8 cellular contexts compared by ENCODE assay signal in the genomic region with DNA sequence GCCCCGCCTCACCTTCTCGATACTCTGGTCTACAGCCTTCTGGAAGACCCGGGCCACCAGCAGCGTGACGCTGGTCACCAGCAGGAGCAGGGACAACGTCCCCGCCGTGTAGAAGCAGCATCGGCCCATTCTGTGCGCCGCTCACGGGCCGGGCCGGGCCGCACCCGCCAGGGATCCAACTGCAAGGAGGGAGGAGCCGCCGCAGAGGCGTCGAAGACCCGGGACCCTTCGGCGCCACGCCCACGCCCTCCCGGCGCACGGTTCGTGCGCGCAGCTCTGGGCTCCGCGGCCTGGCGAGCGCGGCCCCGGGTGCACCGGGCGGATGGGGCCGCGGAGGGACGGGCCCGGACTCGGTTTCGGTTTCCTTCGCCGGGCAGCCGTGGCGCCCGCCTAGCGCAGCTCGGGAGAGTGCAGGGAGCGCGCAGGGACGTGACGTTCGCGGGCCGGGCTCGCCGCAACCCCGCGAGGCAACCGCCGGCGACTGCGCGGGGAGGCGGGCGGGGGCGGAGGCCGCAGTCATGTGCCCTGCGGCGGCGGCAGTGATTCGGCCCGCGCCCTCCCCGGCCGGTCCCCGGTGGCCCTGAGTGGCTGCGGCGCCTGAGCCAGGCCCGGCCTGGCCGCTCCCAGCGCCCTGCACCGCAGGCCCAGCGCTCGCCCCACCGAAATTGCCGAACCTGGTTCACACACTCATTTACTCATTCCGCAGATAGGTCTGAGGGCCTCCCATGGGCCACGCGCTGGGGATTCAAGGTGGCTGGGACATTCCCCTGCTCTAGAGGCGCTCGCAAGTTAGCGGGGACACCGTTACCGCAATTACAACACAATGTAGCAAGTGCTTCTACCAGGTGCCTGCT. TPM values are rescaled to one million over a fixed set of nuclear protein-coding genes. Genes with fewer than 3 reads are reported as not detected.
DNase-seq lines count a peak whose midpoint lies in the region; ATAC-seq, FAIRE-seq and TF ChIP-seq lines count a peak whose summit lies in the region.

A gene with protein sequence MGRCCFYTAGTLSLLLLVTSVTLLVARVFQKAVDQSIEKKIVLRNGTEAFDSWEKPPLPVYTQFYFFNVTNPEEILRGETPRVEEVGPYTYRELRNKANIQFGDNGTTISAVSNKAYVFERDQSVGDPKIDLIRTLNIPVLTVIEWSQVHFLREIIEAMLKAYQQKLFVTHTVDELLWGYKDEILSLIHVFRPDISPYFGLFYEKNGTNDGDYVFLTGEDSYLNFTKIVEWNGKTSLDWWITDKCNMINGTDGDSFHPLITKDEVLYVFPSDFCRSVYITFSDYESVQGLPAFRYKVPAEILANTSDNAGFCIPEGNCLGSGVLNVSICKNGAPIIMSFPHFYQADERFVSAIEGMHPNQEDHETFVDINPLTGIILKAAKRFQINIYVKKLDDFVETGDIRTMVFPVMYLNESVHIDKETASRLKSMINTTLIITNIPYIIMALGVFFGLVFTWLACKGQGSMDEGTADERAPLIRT (minus strand): TSS at position 410 of the 854 bp plus-strand sequence. CDS start 281 bp downstream, at position 129.

- peaks cover 19% of the 10 kb centered on the region for H3K27me3 Mint-ChIP-seq in WTC11 (ENCODE audit: low read depth)

- 20% methylated on average over 3 of the region's 99 CpGs for WGBS in A549 (ENCODE audit: missing lambda C conversion rate)

- no peak for TF ChIP-seq EP300 in A549 (IDR thresholded peaks at IDR 0.05)

- H3K4me3 Mint-ChIP-seq in WTC11, result peak within 1 kb of the TSS; percentile 91

- ATAC-seq in A549, result peak; percentile 94 to 95
- ATAC-seq in GM18508 (IDR thresholded peaks at IDR 0.05; ENCODE audit: insufficient read depth, unreplicated experiment), result peak; percentile 39
- peak; percentile 67 for ATAC-seq in HG02973 (IDR thresholded peaks at IDR 0.05; ENCODE audit: unreplicated experiment)
- ATAC-seq in WTC11, result peak; percentile 86

- TF ChIP-seq CTCF in A549 (IDR thresholded peaks at IDR 0.05), result no peak
- no peak for TF ChIP-seq CTCF in WTC11 (IDR thresholded peaks at IDR 0.05)

- H3K9me3 ChIP-seq in A549, result no peaks in the 10 kb centered on the region

- H3K27ac ChIP-seq in A549 (peak within 1 kb of the TSS; percentile 98 to 99), caudate nucleus (ENCODE audit: low read depth, low read length) (peak within 1 kb of the TSS; percentile 98)

- DNase-seq in A549 (ENCODE audit: low read depth in 1 of 2, low spot score in 1 of 2), result peak; percentile 60 to 80
- peak; percentile 38 for DNase-seq in NCI-H2171 (lab: John Stamatoyannopoulos, UW)
- peak; percentile 79 for DNase-seq in WTC11 (ENCODE audit: low spot score)
- peak in 60 of 61 donors; percentile 32 to 93 (median 80) for DNase-seq in caudate nucleus (lab: John Stamatoyannopoulos, UW)
- DNase-seq in islet precursor cell, result peak; percentile 89
- DNase-seq in stimulated activated CD4-positive, alpha-beta T cell treated with anti-CD3 and anti-CD28 coated beads, Interleukin-12 subunit alpha, Interleukin-12 subunit beta, amount 100 ng/mL, for 48 hours (ENCODE audit: low read depth in 2 of 3, low spot score in 1 of 3), result peak; percentile 38 to 51 (median 45)

- FAIRE-seq in A549 (lab: Jason Lieb, UNC), result no peak

- H3K4me2 ChIP-seq in A549, result peak within 1 kb of the TSS; percentile 98

- H3K27ac Mint-ChIP-seq in WTC11, result peak within 1 kb of the TSS; percentile 96

- H3K4me1 ChIP-seq in A549, result peaks cover 35% of the 10 kb centered on the region

- no peak for TF ChIP-seq RAD21 in A549 (conservative IDR thresholded peaks at IDR 0.05 in 1 of 2, IDR thresholded peaks at IDR 0.05 in 1 of 2)

- peak; percentile 59 for TF ChIP-seq POLR2A in A549 (IDR thresholded peaks at IDR 0.05; ENCODE audit: low read length)

- H3K36me3 Mint-ChIP-seq in WTC11, result no peaks in the 10 kb centered on the region

- H3K4me3 ChIP-seq in A549, result peak within 1 kb of the TSS; percentile 78

- POLR2A ChIA-PET in A549 (lab: Yijun Ruan, JAX), result interaction anchor here (0.7 to 1.8 kb wide), 4 partner anchors 20 to 93 kb away, joined by 3 to 5 read pairs (median 3); no protein-coding TSS in a partner anchor
- POLR2A ChIA-PET in WTC11 (lab: Charles Lee), result interaction anchor here (0.7 to 1.0 kb wide), 3 partner anchors 31 to 220 kb away, joined by 3 read pairs; a partner anchor contains a TSS

- H3K4me1 Mint-ChIP-seq in WTC11, result peaks cover 45% of the 10 kb centered on the region

- CTCF ChIA-PET in A549 (lab: Yijun Ruan, JAX), result interaction anchor here (1.0 to 2.4 kb wide), 3 partner anchors 11 to 34 kb away, joined by 4 to 10 read pairs (median 5); no protein-coding TSS in a partner anchor
- CTCF ChIA-PET in WTC11 (lab: Charles Lee), result interaction anchor here (1.2 to 1.6 kb wide), 4 partner anchors 14 to 164 kb away, joined by 3 to 9 read pairs (median 4); no protein-coding TSS in a partner anchor

- no peaks in the 10 kb centered on the region for H3K9me3 Mint-ChIP-seq in WTC11

TF ChIP-seq in A549, 52 proteins besides CTCF, POLR2A, EP300 and RAD21:
- TF ChIP-seq NR3C1 (IDR thresholded peaks at IDR 0.05) (no peak), FOXS1 (CRISPR knock-in tag; IDR thresholded peaks at IDR 0.05) (no peak), PHF8 (IDR thresholded peaks at IDR 0.05; ENCODE audit: borderline replicate concordance, low read depth) (peak; percentile 68; the same call in 1 of the 2 replicates), CHD2 (IDR thresholded peaks at IDR 0.05; ENCODE audit: low read length, partially characterized antibody) (no peak), CBX2 (IDR thresholded peaks at IDR 0.05; ENCODE audit: borderline replicate concordance, low read depth) (no peak), FOSB (CRISPR knock-in tag; IDR thresholded peaks at IDR 0.05) (no peak), JUN (IDR thresholded peaks at IDR 0.05) (peak; percentile 64 to 73; a peak in 3 of 5 replicates), NFE2L2 (conservative IDR thresholded peaks at IDR 0.05; ENCODE audit: low read length) (no peak)
- TF ChIP-seq, protein P1, sequence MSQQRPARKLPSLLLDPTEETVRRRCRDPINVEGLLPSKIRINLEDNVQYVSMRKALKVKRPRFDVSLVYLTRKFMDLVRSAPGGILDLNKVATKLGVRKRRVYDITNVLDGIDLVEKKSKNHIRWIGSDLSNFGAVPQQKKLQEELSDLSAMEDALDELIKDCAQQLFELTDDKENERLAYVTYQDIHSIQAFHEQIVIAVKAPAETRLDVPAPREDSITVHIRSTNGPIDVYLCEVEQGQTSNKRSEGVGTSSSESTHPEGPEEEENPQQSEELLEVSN (IDR thresholded peaks at IDR 0.05; ENCODE audit: borderline replicate concordance, low read depth), result peak; percentile 57; the same call in 1 of the 2 replicates
- TF ChIP-seq, protein P2, sequence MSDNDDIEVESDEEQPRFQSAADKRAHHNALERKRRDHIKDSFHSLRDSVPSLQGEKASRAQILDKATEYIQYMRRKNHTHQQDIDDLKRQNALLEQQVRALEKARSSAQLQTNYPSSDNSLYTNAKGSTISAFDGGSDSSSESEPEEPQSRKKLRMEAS (IDR thresholded peaks at IDR 0.05), result peak; percentile 42

TF ChIP-seq in WTC11, 78 proteins besides CTCF, POLR2A, EP300 and RAD21 (continues in another document):
- TF ChIP-seq TEAD1 (CRISPR knock-in tag; IDR thresholded peaks at IDR 0.05) (peak; percentile 65; the same call in 1 of the 2 replicates), GABPB1 (CRISPR knock-in tag; IDR thresholded peaks at IDR 0.05) (peak; percentile 53; the same call in 1 of the 2 replicates)
- TF ChIP-seq, protein P3, sequence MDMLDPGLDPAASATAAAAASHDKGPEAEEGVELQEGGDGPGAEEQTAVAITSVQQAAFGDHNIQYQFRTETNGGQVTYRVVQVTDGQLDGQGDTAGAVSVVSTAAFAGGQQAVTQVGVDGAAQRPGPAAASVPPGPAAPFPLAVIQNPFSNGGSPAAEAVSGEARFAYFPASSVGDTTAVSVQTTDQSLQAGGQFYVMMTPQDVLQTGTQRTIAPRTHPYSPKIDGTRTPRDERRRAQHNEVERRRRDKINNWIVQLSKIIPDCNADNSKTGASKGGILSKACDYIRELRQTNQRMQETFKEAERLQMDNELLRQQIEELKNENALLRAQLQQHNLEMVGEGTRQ (CRISPR knock-in tag; IDR thresholded peaks at IDR 0.05), result peak; percentile 94
- TF ChIP-seq, protein P4, sequence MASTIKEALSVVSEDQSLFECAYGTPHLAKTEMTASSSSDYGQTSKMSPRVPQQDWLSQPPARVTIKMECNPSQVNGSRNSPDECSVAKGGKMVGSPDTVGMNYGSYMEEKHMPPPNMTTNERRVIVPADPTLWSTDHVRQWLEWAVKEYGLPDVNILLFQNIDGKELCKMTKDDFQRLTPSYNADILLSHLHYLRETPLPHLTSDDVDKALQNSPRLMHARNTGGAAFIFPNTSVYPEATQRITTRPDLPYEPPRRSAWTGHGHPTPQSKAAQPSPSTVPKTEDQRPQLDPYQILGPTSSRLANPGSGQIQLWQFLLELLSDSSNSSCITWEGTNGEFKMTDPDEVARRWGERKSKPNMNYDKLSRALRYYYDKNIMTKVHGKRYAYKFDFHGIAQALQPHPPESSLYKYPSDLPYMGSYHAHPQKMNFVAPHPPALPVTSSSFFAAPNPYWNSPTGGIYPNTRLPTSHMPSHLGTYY (CRISPR knock-in tag; IDR thresholded peaks at IDR 0.05), result no peak

RNA-seq across cellular contexts. Expression of the gene that starts here (rescaled TPM):
- polyA plus RNA-seq in A549 (2011; rRNA removed), result 65.4 and 73.4 TPM in 2 replicates
- polyA plus RNA-seq in A549 (2012; cell fraction: cytosol; rRNA removed), result 14.4 and 15.0 TPM in 2 replicates
- polyA plus RNA-seq in A549 (2012; cell fraction: nucleus; rRNA removed), result 11.6 and 16.1 TPM in 2 replicates
- 44.3 to 48.8 TPM (median 47.2 TPM) in 3 replicates for polyA plus RNA-seq in A549 (2017; fragmentation: RNase III; extraction: RNeasy Plus Mini Kit Qiagen cat#74134 plus additional on column Dnase treatment)
- polyA minus RNA-seq in A549 (2011; rRNA and poly(A)+ RNA removed), result 65.3 and 65.8 TPM in 2 replicates
- total RNA-seq in WTC11 (2021), result 38.0 to 42.2 TPM (median 39.9 TPM) in 3 replicates

Comparison
In these comparisons a context has a peak if more than half of its experiments do, and no peak if none do; other contexts are left out.
1. Peak in every context shown above with its lines: DNase-seq, ATAC-seq, H3K4me3 ChIP-seq and H3K27ac ChIP-seq.
2. ATAC-seq: peak in every context shown above with its lines; median percentile 94 in A549; 86 in WTC11; 67 in HG02973; 39 in GM18508.
3. DNase-seq: peak in every context shown above with its lines; median percentile 89 in islet precursor cell; 80 in caudate nucleus; 79 in WTC11; 70 in A549; 45 in stimulated activated CD4-positive, alpha-beta T cell treated with anti-CD3 and anti-CD28 coated beads, Interleukin-12 subunit alpha, Interleukin-12 subunit beta, amount 100 ng/mL, for 48 hours; 38 in NCI-H2171.